In genomic region chrX:10795721-10796120, GRCh38 we compare ENCODE assay signal across 17 cellular contexts.
DNase-seq lines count a peak whose midpoint lies in the region; ATAC-seq, FAIRE-seq and TF ChIP-seq lines count a peak whose summit lies in the region.
"Had no signal": no experiment of that assay in that cellular context is flagged by ENCODE, and none has a peak within 500 bp of the region (broad histone marks: within the 10 kb centered on the region; RNA-seq: fewer than 3 reads in every experiment).

No MANE protein-coding gene starts in this region.

- H3K4me3 ChIP-seq in astrocyte (ENCODE audit: insufficient read depth, low read depth, low read length), result no peak overlapping the region
- H3K4me3 ChIP-seq in tibial artery, result no peak overlapping the region
- H3K4me3 ChIP-seq in SJCRH30, result no peak overlapping the region
- H3K4me3 ChIP-seq in mammary epithelial cell (replicated peaks in 1 of 3; ENCODE audit: insufficient read depth in 1 of 3, low read depth in 2 of 3, low read length in 3 of 3), result no peak overlapping the region
- H3K4me3 ChIP-seq: PC-9, SK-N-MC had no signal

- in situ Hi-C loops in mammary epithelial cell (cut with MboI; ENCODE audit: low sequenced_read_pairs in 2 of 2), result no loop called here

- TF ChIP-seq CTCF in astrocyte (IDR thresholded peaks at IDR 0.05; ENCODE audit: insufficient read depth, low read depth, low read length) (no peak), nephron (IDR thresholded peaks at IDR 0.05; ENCODE audit: unreplicated experiment in 3 of 3) (no peak), tibial artery (IDR thresholded peaks at IDR 0.05) (no peak), mammary epithelial cell (conservative IDR thresholded peaks at IDR 0.05 in 1 of 2, IDR thresholded peaks at IDR 0.05 in 1 of 2; ENCODE audit: extremely low read depth in 1 of 2, insufficient read depth in 1 of 2, low read depth in 1 of 2, low read length in 2 of 2) (no peak)

- no TSS peak for BruUV-seq in mammary epithelial cell (replicated peaks; lab: Mats Ljungman, UMichigan)

- 29% methylated on average over 1 of the region's 1 CpG for WGBS in mammary epithelial cell (ENCODE audit: low coverage, missing lambda C conversion rate)

- no peak overlapping the region for H3K9ac ChIP-seq in astrocyte (ENCODE audit: low read length)
- H3K9ac ChIP-seq in mammary epithelial cell (ENCODE audit: insufficient read depth, low read length), result no peak overlapping the region

- H3K27me3 Mint-ChIP-seq in astrocyte (ENCODE audit: low read depth, unreplicated experiment) (no peaks in the 10 kb centered on the region), nephron (ENCODE audit: low read depth) (peaks cover 7% of the 10 kb centered on the region)

- H3K4me3 Mint-ChIP-seq in astrocyte (ENCODE audit: unreplicated experiment), result no peak overlapping the region
- no peak overlapping the region for H3K4me3 Mint-ChIP-seq in nephron
- H3K4me3 Mint-ChIP-seq: CD8-positive, alpha-beta memory T cell had no signal

- no peaks in the 10 kb centered on the region for H3K79me2 ChIP-seq in astrocyte (ENCODE audit: insufficient read depth, low read length)
- H3K79me2 ChIP-seq in mammary epithelial cell (ENCODE audit: insufficient read depth, low read length), result no peaks in the 10 kb centered on the region

- no peaks in the 10 kb centered on the region for H3K9me3 ChIP-seq in astrocyte (ENCODE audit: insufficient read depth, low read depth, low read length)
- no peaks in the 10 kb centered on the region for H3K9me3 ChIP-seq in tibial artery
- H3K9me3 ChIP-seq in SJCRH30 (replicated peaks), result peaks cover 5% of the 10 kb centered on the region
- H3K9me3 ChIP-seq in mammary epithelial cell (replicated peaks; ENCODE audit: insufficient read depth, low read length), result peaks cover 3% of the 10 kb centered on the region
- H3K9me3 ChIP-seq: BE2C had no signal

- no peaks in the 10 kb centered on the region for H3K4me1 ChIP-seq in astrocyte (ENCODE audit: insufficient read depth, low read length)
- peaks cover 0 to 31% (median 0%) of the 10 kb centered on the region in 4 donors for H3K4me1 ChIP-seq in tibial artery
- no peaks in the 10 kb centered on the region for H3K4me1 ChIP-seq in SJCRH30
- peaks cover 11% of the 10 kb centered on the region for H3K4me1 ChIP-seq in mammary epithelial cell (ENCODE audit: insufficient read depth, low read length)
- H3K4me1 ChIP-seq: BE2C had no signal

- no peak overlapping the region for H2AFZ ChIP-seq in astrocyte (ENCODE audit: low read depth, low read length)
- H2AFZ ChIP-seq in mammary epithelial cell (ENCODE audit: low read depth, low read length), result no peak overlapping the region
- H2AFZ ChIP-seq: PC-9 had no signal

- ATAC-seq in GM18907 (IDR thresholded peaks at IDR 0.05; ENCODE audit: unreplicated experiment), result no peak
- ATAC-seq: HCT116 had no signal

- H3K4me1 Mint-ChIP-seq in astrocyte (ENCODE audit: low read depth, unreplicated experiment) (no peaks in the 10 kb centered on the region), nephron (peaks cover 26% of the 10 kb centered on the region)
- H3K4me1 Mint-ChIP-seq: CD8-positive, alpha-beta memory T cell had no signal

- H3K27me3 ChIP-seq in astrocyte (ENCODE audit: insufficient read depth, low read length) (no peaks in the 10 kb centered on the region), tibial artery (no peaks in the 10 kb centered on the region), SJCRH30 (no peaks in the 10 kb centered on the region), mammary epithelial cell (ENCODE audit: insufficient read depth, low read length) (no peaks in the 10 kb centered on the region)
- H3K27me3 ChIP-seq: BE2C had no signal

- CTCF ChIA-PET in mammary epithelial cell (lab: Charles Lee; ENCODE audit: low non-redundant PET), result no interaction called here

- H4K20me1 ChIP-seq in astrocyte (ENCODE audit: insufficient read depth, low read length) (no peaks in the 10 kb centered on the region), mammary epithelial cell (ENCODE audit: insufficient read depth, low read length) (no peaks in the 10 kb centered on the region)

- no peak for FAIRE-seq in astrocyte (lab: Jason Lieb, UNC)
- FAIRE-seq: GM12891 had no signal

- H3K27ac Mint-ChIP-seq in astrocyte (ENCODE audit: unreplicated experiment) (no peak overlapping the region), nephron (peak overlapping the region; percentile 27 to 81 (median 43))
- H3K27ac Mint-ChIP-seq: CD8-positive, alpha-beta memory T cell had no signal

- H3K9me3 Mint-ChIP-seq in astrocyte (ENCODE audit: unreplicated experiment) (no peaks in the 10 kb centered on the region), nephron (peaks cover 7% of the 10 kb centered on the region)

- DNase-seq in GM04503 (ENCODE audit: low read depth) (peak; percentile 46), astrocyte (ENCODE audit: low read depth) (peak; percentile 6), tibial artery (no peak), EL (no peak), SJCRH30 (no peak), mammary epithelial cell (no peak)
- DNase-seq: ACHN; BE2C; CD8-positive, alpha-beta memory T cell; NCI-H1092; NCI-H2107; PC-9 had no signal

- intact Hi-C loops in tibial artery (cut with DNase I; ENCODE audit: low total_unique reads) (no loop called here), mammary epithelial cell (cut with micrococcal nuclease) (no loop called here)

- no peak overlapping the region for H3K27ac ChIP-seq in astrocyte (ENCODE audit: low read depth, low read length)
- peak overlapping the region; percentile 28 for H3K27ac ChIP-seq in tibial artery
- H3K27ac ChIP-seq in SJCRH30, result no peak overlapping the region
- no peak overlapping the region for H3K27ac ChIP-seq in mammary epithelial cell (ENCODE audit: insufficient read depth, low read depth, low read length)
- H3K27ac ChIP-seq: PC-9, SK-N-MC had no signal

- no peak overlapping the region for H3K4me2 ChIP-seq in astrocyte (ENCODE audit: low read length)
- H3K4me2 ChIP-seq in mammary epithelial cell (ENCODE audit: insufficient read depth, low read depth, low read length), result no peak overlapping the region
- H3K4me2 ChIP-seq: PC-9 had no signal

- no peaks in the 10 kb centered on the region for H3K36me3 Mint-ChIP-seq in astrocyte (ENCODE audit: low read depth, unreplicated experiment)
- no peaks in the 10 kb centered on the region for H3K36me3 Mint-ChIP-seq in nephron (ENCODE audit: low read depth)
- H3K36me3 Mint-ChIP-seq: CD8-positive, alpha-beta memory T cell had no signal

- dilution Hi-C loops in mammary epithelial cell (cut with HindIII; ENCODE audit: low sequenced_read_pairs), result no loop called here

- no peaks in the 10 kb centered on the region for H3K36me3 ChIP-seq in astrocyte (ENCODE audit: insufficient read depth, low read length)
- H3K36me3 ChIP-seq in tibial artery, result no peaks in the 10 kb centered on the region
- no peaks in the 10 kb centered on the region for H3K36me3 ChIP-seq in SJCRH30
- no peaks in the 10 kb centered on the region for H3K36me3 ChIP-seq in mammary epithelial cell (ENCODE audit: insufficient read depth, low read length)
- H3K36me3 ChIP-seq: BE2C had no signal

Comparison
In these comparisons a context has a peak if more than half of its experiments do, and no peak if none do; other contexts are left out.
1. DNase-seq: peak in GM04503 (single experiment) and astrocyte (single experiment); none in tibial artery (0 of 2), EL (single experiment), SJCRH30 (0 of 2) and mammary epithelial cell (single experiment).
2. H3K27ac ChIP-seq: peak in tibial artery (2 of 2); none in astrocyte (single experiment), SJCRH30 (single experiment) and mammary epithelial cell (single experiment).